Comparison of ENCODE assay signal across 10 cellular contexts in genomic region chr19:45161715-45162463, GRCh38. TPM values are rescaled to one million over a fixed set of nuclear protein-coding genes. Genes with fewer than 3 reads are reported as not detected.
DNase-seq lines count a peak whose midpoint lies in the region; ATAC-seq and TF ChIP-seq lines count a peak whose summit lies in the region.
"Had no signal": no experiment of that assay in that cellular context is flagged by ENCODE, and none has a peak within 500 bp of the region (broad histone marks: within the 10 kb centered on the region; RNA-seq: fewer than 3 reads in every experiment).

No MANE protein-coding gene starts in this region.

- no peak for ATAC-seq in foreskin keratinocyte

- H3K4me3 ChIP-seq in GM12864 (ENCODE audit: low read depth, low read length) = no peak overlapping the region

- no peak overlapping the region for H3K27ac ChIP-seq in foreskin keratinocyte
- H3K27ac ChIP-seq: KMS-11 had no signal

- H3K4me1 ChIP-seq in foreskin keratinocyte = no peaks in the 10 kb centered on the region

- DNase-seq in GM12864 (ENCODE audit: low read depth) (no peak), RKO (ENCODE audit: low spot score) (peak; percentile 29), foreskin keratinocyte (no peak), retina (peak; percentile 63), NAMALWA (ENCODE audit: low spot score) (no peak), NCI-H2081 (lab: John Stamatoyannopoulos, UW) (no peak), dedifferentiated amniotic fluid mesenchymal stem cell (ENCODE audit: extremely low spot score) (no peak), NCI-H1048 (lab: John Stamatoyannopoulos, UW) (no peak)
- DNase-seq: activated CD4-positive, alpha-beta T cell treated with anti-CD3 and anti-CD28 coated beads, Interleukin-2, amount 10 ng/mL, durations not matched to agents 7 days and 5 days had no signal

- TF ChIP-seq CTCF in GM12864 (IDR thresholded peaks at IDR 0.05; ENCODE audit: low read depth, low read length, missing control alignments) (peak; percentile 13), foreskin keratinocyte (conservative IDR thresholded peaks at IDR 0.05) (peak; percentile 46)

- H3K27me3 ChIP-seq in foreskin keratinocyte = peaks cover 7% of the 10 kb centered on the region

RNA-seq across cellular contexts. Expression of gene NKPD1, which starts 1.1 kb away (rescaled TPM):
- total RNA-seq in foreskin keratinocyte = 0.04 and 0.07 TPM in 2 replicates
- 0.03 TPM in 2 replicates for polyA plus RNA-seq in foreskin keratinocyte

RNA-seq across cellular contexts. Expression of gene TRAPPC6A, which starts 16.1 kb away (rescaled TPM):
- total RNA-seq in foreskin keratinocyte = 3.8 and 4.6 TPM in 2 replicates
- 6.9 and 7.8 TPM in 2 replicates for polyA plus RNA-seq in foreskin keratinocyte

RNA-seq across cellular contexts. Expression of gene BLOC1S3, which starts 16.7 kb away (rescaled TPM):
- total RNA-seq in foreskin keratinocyte = 5.7 and 6.6 TPM in 2 replicates
- 7.4 and 8.8 TPM in 2 replicates for polyA plus RNA-seq in foreskin keratinocyte

Comparison
In these comparisons a context has a peak if more than half of its experiments do, and no peak if none do; other contexts are left out.
1. DNase-seq: peak in RKO (single experiment) and retina (single experiment); none in GM12864 (single experiment), foreskin keratinocyte (0 of 2), NAMALWA (single experiment), NCI-H2081 (0 of 2), dedifferentiated amniotic fluid mesenchymal stem cell (single experiment) and NCI-H1048 (single experiment).